In genomic region chr2:181457121-181457740, GRCh38 we compare ENCODE assay signal across 8 cellular contexts. TPM values are rescaled to one million over a fixed set of nuclear protein-coding genes. Genes with fewer than 3 reads are reported as not detected.
A peak's percentile ranks its signal among the peaks of the same experiment; 100 is the strongest.
DNase-seq lines count a peak whose midpoint lies in the region; ATAC-seq and TF ChIP-seq lines count a peak whose summit lies in the region.

Gene ITGA4, plus strand, starts transcription at chr2:181457386. Its CDS starts 269 bp downstream, at chr2:181457655.

- H3K23me2 ChIP-seq in H9 (ENCODE audit: insufficient read length, low read depth, low read length, poor library complexity, severe bottlenecking), result peaks cover 9% of the 10 kb centered on the region

- WGBS in H9 (ENCODE audit: extremely low coverage, insufficient read length, low lambda C conversion rate), result no CpG with 5 or more reads among the region's 67 CpGs

- no peak within 1 kb of the TSS for H2BK5ac ChIP-seq in H9 (ENCODE audit: insufficient read length, low read length)

- no peak within 1 kb of the TSS for H3K27ac ChIP-seq in H9 (ENCODE audit: insufficient read length, low read depth, low read length)
- peak within 1 kb of the TSS; percentile 93 for H3K27ac ChIP-seq in MM.1S (ENCODE audit: low read length)
- peak within 1 kb of the TSS; percentile 70 to 87 for H3K27ac ChIP-seq in left lung

- ATAC-seq in activated B cell treated with CpG ODN at 0.5 μM for 24 hours (ENCODE audit: low read depth) (peak; percentile 78), left lung (peak; percentile 98)

- no peak within 1 kb of the TSS for H2BK12ac ChIP-seq in H9 (ENCODE audit: insufficient read length, low read depth, low read length)

- H3K27me3 ChIP-seq in H9 (ENCODE audit: insufficient read depth, low read length) (peaks cover 16% of the 10 kb centered on the region; the same call in 1 of the 2 replicates), MM.1S (replicated peaks; ENCODE audit: insufficient read depth, low read length) (no peaks in the 10 kb centered on the region), left lung (peaks cover 4 to 25% of the 10 kb centered on the region in 2 donors)

- H3K9ac ChIP-seq in H9 (ENCODE audit: extremely low read depth, insufficient read length, low read length), result no peak within 1 kb of the TSS
- peak within 1 kb of the TSS; percentile 90 for H3K9ac ChIP-seq in MM.1S (ENCODE audit: low read length)

- intact Hi-C loops in activated B cell treated with CpG ODN at 0.5 μM for 24 hours (cut with micrococcal nuclease), result loop anchor here (1.0 to 5.0 kb wide), 11 partner anchors 9 to 1260 kb away; partner anchors contain the start of genes DNAJC10 and UBE2E3
- intact Hi-C loops in left lung (cut with DNase I), result loop anchor here in 1 of 2 donors (10.0 kb wide), 1 partner anchor 352 kb away; no protein-coding TSS in a partner anchor

- H3K4me3 ChIP-seq in MM.1S (ENCODE audit: low read length) (peak within 1 kb of the TSS; percentile 89), left lung (peak within 1 kb of the TSS; percentile 45 to 62)

- H3T11ph ChIP-seq in H9 (ENCODE audit: low read length), result no peak within 1 kb of the TSS

- no peak within 1 kb of the TSS for H3K56ac ChIP-seq in H9 (ENCODE audit: insufficient read length, low read depth, low read length)

- peaks cover 14% of the 10 kb centered on the region for H3F3A ChIP-seq in MM.1S (ENCODE audit: insufficient read depth, low read length)

- H3K18ac ChIP-seq in H9 (ENCODE audit: insufficient read length, low read depth, low read length), result peak within 1 kb of the TSS; percentile 23

- H3K4me2 ChIP-seq in H9 (ENCODE audit: insufficient read depth, insufficient read length, low read length), result peak within 1 kb of the TSS; percentile 81
- peak within 1 kb of the TSS; percentile 84 for H3K4me2 ChIP-seq in MM.1S (ENCODE audit: low read depth, low read length)

- peaks cover 71% of the 10 kb centered on the region for H3K27me3 Mint-ChIP-seq in H9 (ENCODE audit: low read depth)
- H3K27me3 Mint-ChIP-seq in activated B cell treated with CpG ODN at 0.5 μM for 24 hours, result no peaks in the 10 kb centered on the region

- H3K4me1 Mint-ChIP-seq in H9, result peaks cover 10 to 13% of the 10 kb centered on the region in 2 experiments
- peaks cover 64% of the 10 kb centered on the region for H3K4me1 Mint-ChIP-seq in activated B cell treated with CpG ODN at 0.5 μM for 24 hours

- H4K5ac ChIP-seq in H9 (ENCODE audit: insufficient read length, low read depth, low read length), result no peak within 1 kb of the TSS

- peak; percentile 61 for TF ChIP-seq POLR2A in GM10847 (IDR thresholded peaks at IDR 0.05; ENCODE audit: extremely low read depth, insufficient read length)

- H4K91ac ChIP-seq in H9 (ENCODE audit: insufficient read length, low read depth, low read length), result no peak within 1 kb of the TSS

- H3K36me3 ChIP-seq in MM.1S (replicated peaks; ENCODE audit: insufficient read depth, low read length), result no peaks in the 10 kb centered on the region
- no peaks in the 10 kb centered on the region for H3K36me3 ChIP-seq in left lung

- TF ChIP-seq CTCF in H9 (conservative IDR thresholded peaks at IDR 0.05) (peak; percentile 91), MM.1S (IDR thresholded peaks at IDR 0.05; ENCODE audit: low read length) (peak; percentile 84), activated B cell treated with CpG ODN at 0.5 μM for 24 hours (IDR thresholded peaks at IDR 0.05) (peak; percentile 23), left lung (IDR thresholded peaks at IDR 0.05) (peak; percentile 70 to 77)

- no peaks in the 10 kb centered on the region for H3K4me1 ChIP-seq in H9 (ENCODE audit: insufficient read depth, low read length)
- H3K4me1 ChIP-seq in MM.1S (ENCODE audit: low read length), result peaks cover 33% of the 10 kb centered on the region
- H3K4me1 ChIP-seq in left lung, result peaks cover 6 to 58% of the 10 kb centered on the region in 2 donors

- DNase-seq in H9 (peak; percentile 80), MM.1S (peak; percentile 93), activated B cell treated with CpG ODN at 0.5 μM for 24 hours (peak; percentile 87), cerebellar cortex (ENCODE audit: low spot score) (peak; percentile 13), left lung (peak; percentile 79 to 95), NCI-H1092 treated with DMSO at 0.1 percent for 48 hours (lab: John Stamatoyannopoulos, UW) (no peak)
- DNase-seq in stimulated activated CD4-positive, alpha-beta T cell treated with anti-CD3 and anti-CD28 coated beads, Interleukin-4, amount 100 ng/mL, for 4 hours, result peak; percentile 79

- H2AFZ ChIP-seq in H9 (ENCODE audit: low read length) (no peak within 1 kb of the TSS), MM.1S (ENCODE audit: low read length) (peak within 1 kb of the TSS; percentile 87)

- CTCF ChIA-PET in activated B cell treated with CpG ODN at 0.5 μM for 24 hours (lab: Charles Lee), result interaction anchor here (0.7 to 6.6 kb wide), 27 partner anchors 10 to 381 kb away, joined by 3 to 178 read pairs (median 3); no protein-coding TSS in a partner anchor

- no peak within 1 kb of the TSS for H4K8ac ChIP-seq in H9 (replicated peaks; ENCODE audit: insufficient read length, low read depth, low read length)

- no peaks in the 10 kb centered on the region for H3K9me3 ChIP-seq in H9 (ENCODE audit: control insufficient read depth, low read depth, low read length)
- H3K9me3 ChIP-seq in MM.1S (replicated peaks; ENCODE audit: insufficient read depth, low read length), result no peaks in the 10 kb centered on the region
- H3K9me3 ChIP-seq in left lung, result no peaks in the 10 kb centered on the region

- H2BK20ac ChIP-seq in H9 (ENCODE audit: low read depth, low read length, poor library complexity, severe bottlenecking), result no peak within 1 kb of the TSS

- POLR2A ChIA-PET in activated B cell treated with CpG ODN at 0.5 μM for 24 hours (lab: Charles Lee), result interaction anchor here (0.6 to 9.2 kb wide), 28 partner anchors 9 to 477 kb away, joined by 3 to 289 read pairs (median 4); partner anchors contain the start of genes ITPRID2 and UBE2E3

- H3K27ac Mint-ChIP-seq in H9 (no peak within 1 kb of the TSS; a peak in 1 of 7 replicates), activated B cell treated with CpG ODN at 0.5 μM for 24 hours (peak within 1 kb of the TSS; percentile 97)

- H4K20me1 ChIP-seq in H9 (ENCODE audit: control insufficient read depth, insufficient read depth, insufficient read length) (no peaks in the 10 kb centered on the region), MM.1S (ENCODE audit: insufficient read depth, low read length) (no peaks in the 10 kb centered on the region)

- H2BK120ac ChIP-seq in H9 (ENCODE audit: low read depth, low read length, poor library complexity, severe bottlenecking), result no peak within 1 kb of the TSS

- no peak within 1 kb of the TSS for H3K4ac ChIP-seq in H9 (ENCODE audit: low read depth, low read length)

- H3K9me2 ChIP-seq in MM.1S (replicated peaks; ENCODE audit: insufficient read depth, low read length), result no peaks in the 10 kb centered on the region

- H3K79me2 ChIP-seq in H9 (ENCODE audit: insufficient read depth, low read length) (no peaks in the 10 kb centered on the region), MM.1S (ENCODE audit: low read length) (peaks cover 49% of the 10 kb centered on the region)

- H3K36me3 Mint-ChIP-seq in H9 (ENCODE audit: insufficient read depth in 1 of 3, low read depth in 3 of 3), result no peaks in the 10 kb centered on the region
- H3K36me3 Mint-ChIP-seq in activated B cell treated with CpG ODN at 0.5 μM for 24 hours (ENCODE audit: low read depth), result peaks cover 19% of the 10 kb centered on the region

- no peak within 1 kb of the TSS for H3K23ac ChIP-seq in H9 (ENCODE audit: insufficient read length, low read depth, low read length)

- H3K9me3 Mint-ChIP-seq in H9 (no peaks in the 10 kb centered on the region), activated B cell treated with CpG ODN at 0.5 μM for 24 hours (no peaks in the 10 kb centered on the region)

- H3K79me1 ChIP-seq in H9 (ENCODE audit: insufficient read depth, low read depth, low read length, poor library complexity, severe bottlenecking), result no peaks in the 10 kb centered on the region

- H2AK5ac ChIP-seq in H9 (ENCODE audit: insufficient read length, low read length), result no peak within 1 kb of the TSS

- peak within 1 kb of the TSS; percentile 66 to 85 for H3K4me3 Mint-ChIP-seq in H9
- peak within 1 kb of the TSS; percentile 97 for H3K4me3 Mint-ChIP-seq in activated B cell treated with CpG ODN at 0.5 μM for 24 hours

- H3K14ac ChIP-seq in H9 (ENCODE audit: insufficient read depth, low read length), result peak within 1 kb of the TSS; percentile 58

- no peak within 1 kb of the TSS for H2BK15ac ChIP-seq in H9 (ENCODE audit: low read depth, low read length)

RNA-seq across cellular contexts. Expression of gene ITGA4, which starts in this region (rescaled TPM):
- total RNA-seq in H9 (2021) (1.3 and 1.5 TPM in 2 replicates), activated B cell treated with CpG ODN at 0.5 μM for 24 hours (89.2 and 104 TPM in 2 replicates), left lung (10 to 100 TPM; 19.9 to 23.5 TPM)

Comparison
In these comparisons a context has a peak if more than half of its experiments do, and no peak if none do; other contexts are left out.
1. CTCF ChIP-seq: peak in every context shown above with its lines; median percentile 91 in H9; 84 in MM.1S; 74 in left lung; 23 in activated B cell treated with CpG ODN at 0.5 μM for 24 hours.